8 cellular contexts compared by ENCODE assay signal in genomic region chr4:39181905-39182638, GRCh38. TPM values are rescaled to one million over a fixed set of nuclear protein-coding genes. Genes with fewer than 3 reads are reported as not detected.
DNase-seq lines count a peak whose midpoint lies in the region; ATAC-seq lines count a peak whose summit lies in the region.

Gene WDR19 (plus strand): TSS chr4:39182529. CDS start chr4:39182558, 29 bp downstream.

- H3K36me3 Mint-ChIP-seq in activated CD4-positive, alpha-beta T cell treated with anti-CD3 and anti-CD28 coated beads, Interleukin-2, amount 10 ng/mL, durations not matched to agents 7 days and 5 days (ENCODE audit: low read depth): no peaks in the 10 kb centered on the region

- H3K27me3 Mint-ChIP-seq in activated CD4-positive, alpha-beta T cell treated with anti-CD3 and anti-CD28 coated beads, Interleukin-2, amount 10 ng/mL, durations not matched to agents 7 days and 5 days: peaks cover 5% of the 10 kb centered on the region

- CTCF ChIA-PET in activated CD4-positive, alpha-beta T cell treated with anti-CD3 and anti-CD28 coated beads, Interleukin-2, amount 10 ng/mL, durations not matched to agents 7 days and 5 days (lab: Charles Lee): interaction anchor here (0.6 to 1.3 kb wide), 6 partner anchors 15 to 474 kb away, joined by 3 to 5 read pairs (median 3); no protein-coding TSS in a partner anchor

- POLR2A ChIA-PET in activated CD4-positive, alpha-beta T cell treated with anti-CD3 and anti-CD28 coated beads, Interleukin-2, amount 10 ng/mL, durations not matched to agents 7 days and 5 days (lab: Charles Lee): interaction anchor here (0.6 to 0.7 kb wide), 2 partner anchors 138 to 166 kb away, joined by 3 to 5 read pairs; no protein-coding TSS in a partner anchor

- H3K4me3 Mint-ChIP-seq in activated CD4-positive, alpha-beta T cell treated with anti-CD3 and anti-CD28 coated beads, Interleukin-2, amount 10 ng/mL, durations not matched to agents 7 days and 5 days: no peak within 1 kb of the TSS

- peak; percentile 91 to 100 (median 98) for DNase-seq in C1 segment of cervical spinal cord (lab: John Stamatoyannopoulos, UW)
- peak; percentile 97 for DNase-seq in NCI-H526 treated with DMSO at 0.1 percent for 48 hours (lab: John Stamatoyannopoulos, UW)
- DNase-seq in activated CD4-positive, alpha-beta T cell treated with anti-CD3 and anti-CD28 coated beads, Interleukin-2, amount 10 ng/mL, durations not matched to agents 7 days and 5 days: peak; percentile 99
- DNase-seq in dedifferentiated amniotic fluid mesenchymal stem cell (ENCODE audit: extremely low spot score): peak; percentile 100
- peak; percentile 99 for DNase-seq in left lobe of liver (ENCODE audit: low spot score)
- DNase-seq in stimulated activated CD4-positive, alpha-beta T cell treated with anti-CD3 and anti-CD28 coated beads, Interleukin-2, amount 100 ng/mL, for 4 hours (ENCODE audit: low read depth): peak; percentile 98

- H3K4me1 Mint-ChIP-seq in activated CD4-positive, alpha-beta T cell treated with anti-CD3 and anti-CD28 coated beads, Interleukin-2, amount 10 ng/mL, durations not matched to agents 7 days and 5 days: peaks cover 4% of the 10 kb centered on the region

- no peaks in the 10 kb centered on the region for H3K9me3 Mint-ChIP-seq in activated CD4-positive, alpha-beta T cell treated with anti-CD3 and anti-CD28 coated beads, Interleukin-2, amount 10 ng/mL, durations not matched to agents 7 days and 5 days

- peak within 1 kb of the TSS; percentile 32 for H3K27ac Mint-ChIP-seq in activated CD4-positive, alpha-beta T cell treated with anti-CD3 and anti-CD28 coated beads, Interleukin-2, amount 10 ng/mL, durations not matched to agents 7 days and 5 days

- ATAC-seq in GM19324 (IDR thresholded peaks at IDR 0.05; ENCODE audit: low FRiP score, unreplicated experiment) (peak; percentile 100), HG03469 (IDR thresholded peaks at IDR 0.05; ENCODE audit: unreplicated experiment) (peak; percentile 99), left lobe of liver (peak; percentile 97)

RNA-seq across cellular contexts. Expression of gene WDR19, which starts in this region (rescaled TPM):
- total RNA-seq in activated CD4-positive, alpha-beta T cell treated with anti-CD3 and anti-CD28 coated beads, Interleukin-2, amount 10 ng/mL, durations not matched to agents 7 days and 5 days: 10 to 100 TPM in 1 of 2 experiments, 1 to 10 TPM in 1; 10.0 to 11.8 TPM
- total RNA-seq in left lobe of liver: 24.9 TPM

Comparison
In these comparisons a context has a peak if more than half of its experiments do, and no peak if none do; other contexts are left out.
1. Peak in every context shown above with its lines: DNase-seq and ATAC-seq.